In genomic region chr1:22224631-22225030, GRCh38 we compare ENCODE assay signal across 16 cellular contexts.
DNase-seq lines count a peak whose midpoint lies in the region; ATAC-seq and TF ChIP-seq lines count a peak whose summit lies in the region.
"Had no signal": no experiment of that assay in that cellular context is flagged by ENCODE, and none has a peak within 500 bp of the region (broad histone marks: within the 10 kb centered on the region; RNA-seq: fewer than 3 reads in every experiment).

No MANE protein-coding gene starts in this region.

- peaks cover 75% of the 10 kb centered on the region for H3K4me1 Mint-ChIP-seq in neural progenitor cell
- H3K4me1 Mint-ChIP-seq: CD4-positive, CD25-positive, alpha-beta regulatory T cell had no signal

- no peak overlapping the region for H3K9ac ChIP-seq in neural progenitor cell
- H3K9ac ChIP-seq in GM23248 = no peak overlapping the region

- no peak overlapping the region for H3K4me3 ChIP-seq in fibroblast of villous mesenchyme (ENCODE audit: low read depth, low read length)
- no peak overlapping the region for H3K4me3 ChIP-seq in neural progenitor cell
- no peak overlapping the region for H3K4me3 ChIP-seq in spleen
- H3K4me3 ChIP-seq in GM23248 = no peak overlapping the region
- H3K4me3 ChIP-seq: GM23338, HAP-1 had no signal

- no peaks in the 10 kb centered on the region for H3K9me3 ChIP-seq in neural progenitor cell (ENCODE audit: low read depth)
- H3K9me3 ChIP-seq in spleen = peaks cover 0 to 4% (median 0%) of the 10 kb centered on the region in 8 donors
- no peaks in the 10 kb centered on the region for H3K9me3 ChIP-seq in GM23248 (ENCODE audit: low read depth)
- H3K9me3 ChIP-seq: Caco-2, HAP-1 had no signal

- no peak overlapping the region for H3K4me3 Mint-ChIP-seq in neural progenitor cell
- H3K4me3 Mint-ChIP-seq: CD4-positive, CD25-positive, alpha-beta regulatory T cell; CD8-positive, alpha-beta T cell; GM23338; HFFc6 had no signal

- no peak overlapping the region for H3K27ac ChIP-seq in neural progenitor cell
- H3K27ac ChIP-seq in spleen = no peak overlapping the region
- no peak overlapping the region for H3K27ac ChIP-seq in GM23248
- H3K27ac ChIP-seq: C4-2B had no signal

- H3K4me1 ChIP-seq in neural progenitor cell = peaks cover 15% of the 10 kb centered on the region
- H3K4me1 ChIP-seq in spleen = no peaks in the 10 kb centered on the region
- no peaks in the 10 kb centered on the region for H3K4me1 ChIP-seq in GM23248 (ENCODE audit: insufficient read depth)
- H3K4me1 ChIP-seq: HAP-1 had no signal

- TF ChIP-seq POLR2A in spleen (IDR thresholded peaks at IDR 0.05) = no peak

- peak overlapping the region; percentile 99 for H3K27ac Mint-ChIP-seq in neural progenitor cell
- H3K27ac Mint-ChIP-seq: CD4-positive, CD25-positive, alpha-beta regulatory T cell; CD8-positive, alpha-beta T cell; GM23338; HFFc6 had no signal

- H3K9me2 ChIP-seq in GM23248 (ENCODE audit: insufficient read depth) = no peaks in the 10 kb centered on the region

- H3K36me3 ChIP-seq in neural progenitor cell (no peaks in the 10 kb centered on the region), spleen (no peaks in the 10 kb centered on the region), GM23248 (ENCODE audit: low read depth) (no peaks in the 10 kb centered on the region)
- H3K36me3 ChIP-seq: HAP-1 had no signal

- H3K36me3 Mint-ChIP-seq in neural progenitor cell = peaks cover 5% of the 10 kb centered on the region
- H3K36me3 Mint-ChIP-seq: CD4-positive, CD25-positive, alpha-beta regulatory T cell; CD8-positive, alpha-beta T cell had no signal

- H3F3A ChIP-seq in neural progenitor cell (ENCODE audit: low read depth) (peaks cover 29% of the 10 kb centered on the region), GM23248 (ENCODE audit: insufficient read depth) (no peaks in the 10 kb centered on the region)

- no peak for ATAC-seq in HG02571 (IDR thresholded peaks at IDR 0.05; ENCODE audit: unreplicated experiment)
- ATAC-seq: CD8-positive, alpha-beta T cell; GM23338 had no signal

- peaks cover 68% of the 10 kb centered on the region for H4K20me1 ChIP-seq in neural progenitor cell (ENCODE audit: low read depth)
- no peaks in the 10 kb centered on the region for H4K20me1 ChIP-seq in GM23248 (ENCODE audit: insufficient read depth)

- H3K4me2 ChIP-seq in neural progenitor cell = no peak overlapping the region
- no peak overlapping the region for H3K4me2 ChIP-seq in GM23248 (ENCODE audit: unreplicated experiment)
- H3K4me2 ChIP-seq: GM23338 had no signal

- 78 to 94% (median 87%) methylated on average over 1 of the region's 1 CpG for WGBS in spleen, 5 donors
- 75% methylated on average over 1 of the region's 1 CpG for WGBS in GM23248 (ENCODE audit: low coverage in 1 of 2, low lambda C conversion rate in 2 of 2, missing lambda C conversion rate in 2 of 2), 2 experiments

- H3K27me3 Mint-ChIP-seq in neural progenitor cell (ENCODE audit: insufficient read depth, low read depth) = peaks cover 47% of the 10 kb centered on the region

- H3K79me2 ChIP-seq in neural progenitor cell (ENCODE audit: low read depth) (no peaks in the 10 kb centered on the region), GM23248 (ENCODE audit: insufficient read depth) (no peaks in the 10 kb centered on the region)

- intact Hi-C loops in spleen (cut with DNase I; ENCODE audit: low total_unique reads) = no loop called here

- DNase-seq in M059J (ENCODE audit: low read depth) (peak; percentile 63), fibroblast of villous mesenchyme (ENCODE audit: low read depth) (peak; percentile 64), neural progenitor cell (ENCODE audit: low spot score) (no peak), spleen (peak; percentile 4), GM23248 (no peak), NK-92 (lab: John Stamatoyannopoulos, UW; ENCODE audit: unreplicated experiment) (no peak)
- DNase-seq: CD4-positive, CD25-positive, alpha-beta regulatory T cell; CD8-positive, alpha-beta T cell; DMS153; DND-41; HFFc6 had no signal

- TF ChIP-seq CTCF in fibroblast of villous mesenchyme (IDR thresholded peaks at IDR 0.05; ENCODE audit: insufficient read depth, low read depth, low read length) = no peak
- no peak for TF ChIP-seq CTCF in neural progenitor cell (IDR thresholded peaks at IDR 0.05)
- TF ChIP-seq CTCF in spleen (IDR thresholded peaks at IDR 0.05 in 8 of 11, conservative IDR thresholded peaks at IDR 0.05 in 3 of 11) = no peak

- H3K27me3 ChIP-seq in neural progenitor cell (peaks cover 100% of the 10 kb centered on the region), spleen (replicated peaks in 1 of 7) (peaks cover 0 to 23% (median 0%) of the 10 kb centered on the region in 7 donors), GM23248 (replicated peaks; ENCODE audit: insufficient read depth) (peaks cover 21% of the 10 kb centered on the region; the same call in 1 of the 2 replicates)

- H3K9me3 Mint-ChIP-seq in neural progenitor cell = peaks cover 27% of the 10 kb centered on the region
- H3K9me3 Mint-ChIP-seq: CD8-positive, alpha-beta T cell had no signal

- in situ Hi-C loops in GM23248 (cut with MboI) = no loop called here

- no peak overlapping the region for H2AFZ ChIP-seq in neural progenitor cell (replicated peaks)
- H2AFZ ChIP-seq in GM23248 = no peak overlapping the region
- H2AFZ ChIP-seq: GM23338 had no signal

Comparison
In these comparisons a context has a peak if more than half of its experiments do, and no peak if none do; other contexts are left out.
1. DNase-seq: peak in M059J (single experiment), fibroblast of villous mesenchyme (single experiment) and spleen (single experiment); none in neural progenitor cell (single experiment), GM23248 (single experiment) and NK-92 (single experiment).